ENCODE assay signal across 10 cellular contexts in genomic region chr3:187902041-187902471, GRCh38.
DNase-seq lines count a peak whose midpoint lies in the region; ATAC-seq and TF ChIP-seq lines count a peak whose summit lies in the region.
"Had no signal": no experiment of that assay in that cellular context is flagged by ENCODE, and none has a peak within 500 bp of the region (broad histone marks: within the 10 kb centered on the region; RNA-seq: fewer than 3 reads in every experiment).

No MANE protein-coding gene starts in this region.

- no peaks in the 10 kb centered on the region for H3K27me3 ChIP-seq in Karpas-422 (ENCODE audit: low read length)

- TF ChIP-seq CTCF in type B pancreatic cell (conservative IDR thresholded peaks at IDR 0.05): no peak

- H3K4me2 ChIP-seq in Karpas-422 (ENCODE audit: low read depth, low read length, poor library complexity, severe bottlenecking): peak overlapping the region; percentile 77

- H3K4me1 ChIP-seq in Karpas-422 (ENCODE audit: low read length): peaks cover 97% of the 10 kb centered on the region

- H3K9ac ChIP-seq in Karpas-422 (ENCODE audit: low read length): peak overlapping the region; percentile 84

- ATAC-seq in GM19452 (IDR thresholded peaks at IDR 0.05; ENCODE audit: unreplicated experiment) (peak; percentile 67), HG02852 (IDR thresholded peaks at IDR 0.05; ENCODE audit: unreplicated experiment) (peak; percentile 80)
- ATAC-seq in natural killer cell treated with Interleukin-12 subunit alpha and Interleukin-12 subunit beta and Interleukin-15 and Interleukin-18, amount 100 ng/mL, for 72 hours: peak; percentile 71 to 85

- H3K9me3 Mint-ChIP-seq in natural killer cell treated with Interleukin-12 subunit alpha and Interleukin-12 subunit beta and Interleukin-15 and Interleukin-18, amount 100 ng/mL, for 72 hours: no peaks in the 10 kb centered on the region
- no peaks in the 10 kb centered on the region for H3K9me3 Mint-ChIP-seq in type B pancreatic cell
- H3K9me3 Mint-ChIP-seq: IgD-negative memory B cell had no signal

- H3K79me2 ChIP-seq in Karpas-422 (ENCODE audit: low read length): no peaks in the 10 kb centered on the region

- no peaks in the 10 kb centered on the region for H3K9me3 ChIP-seq in Karpas-422 (ENCODE audit: low read length)

- peak overlapping the region; percentile 98 for H3K27ac ChIP-seq in Karpas-422 (ENCODE audit: low read length)

- H3K36me3 Mint-ChIP-seq in natural killer cell treated with Interleukin-12 subunit alpha and Interleukin-12 subunit beta and Interleukin-15 and Interleukin-18, amount 100 ng/mL, for 72 hours: no peaks in the 10 kb centered on the region
- no peaks in the 10 kb centered on the region for H3K36me3 Mint-ChIP-seq in type B pancreatic cell
- H3K36me3 Mint-ChIP-seq: IgD-negative memory B cell had no signal

- H3K27ac Mint-ChIP-seq in natural killer cell treated with Interleukin-12 subunit alpha and Interleukin-12 subunit beta and Interleukin-15 and Interleukin-18, amount 100 ng/mL, for 72 hours: peak overlapping the region in 1 of 2 donors; percentile 72
- H3K27ac Mint-ChIP-seq in type B pancreatic cell: no peak overlapping the region
- H3K27ac Mint-ChIP-seq: IgD-negative memory B cell had no signal

- H3K4me1 Mint-ChIP-seq in natural killer cell treated with Interleukin-12 subunit alpha and Interleukin-12 subunit beta and Interleukin-15 and Interleukin-18, amount 100 ng/mL, for 72 hours (ENCODE audit: low read depth in 2 of 2): peaks cover 10 to 16% of the 10 kb centered on the region in 2 donors
- H3K4me1 Mint-ChIP-seq in type B pancreatic cell (ENCODE audit: unreplicated experiment): no peaks in the 10 kb centered on the region

- peak; percentile 100 for DNase-seq in Karpas-422
- DNase-seq in natural killer cell treated with Interleukin-12 subunit alpha and Interleukin-12 subunit beta and Interleukin-15 and Interleukin-18, amount 100 ng/mL, for 72 hours (ENCODE audit: low spot score): peak; percentile 65
- DNase-seq in type B pancreatic cell (ENCODE audit: extremely low spot score, unreplicated experiment): no peak
- no peak for DNase-seq in C1 segment of cervical spinal cord (lab: John Stamatoyannopoulos, UW)
- DNase-seq in NCI-H187 (lab: John Stamatoyannopoulos, UW): no peak
- DNase-seq: HCEC 1CT, nucleus accumbens had no signal

- H3K36me3 ChIP-seq in Karpas-422 (ENCODE audit: insufficient read depth, low read length): no peaks in the 10 kb centered on the region; the same call in 1 of the 2 replicates

- H3K27me3 Mint-ChIP-seq in natural killer cell treated with Interleukin-12 subunit alpha and Interleukin-12 subunit beta and Interleukin-15 and Interleukin-18, amount 100 ng/mL, for 72 hours: peaks cover 0 to 2% of the 10 kb centered on the region in 2 donors
- H3K27me3 Mint-ChIP-seq in type B pancreatic cell: no peaks in the 10 kb centered on the region

- no peak overlapping the region for H2AFZ ChIP-seq in Karpas-422 (ENCODE audit: low read length)

- peak overlapping the region; percentile 60 for H3K4me3 Mint-ChIP-seq in natural killer cell treated with Interleukin-12 subunit alpha and Interleukin-12 subunit beta and Interleukin-15 and Interleukin-18, amount 100 ng/mL, for 72 hours
- H3K4me3 Mint-ChIP-seq in type B pancreatic cell: no peak overlapping the region

- H4K20me1 ChIP-seq in Karpas-422 (ENCODE audit: insufficient read depth, low read depth, low read length): no peaks in the 10 kb centered on the region

- H3K9me2 ChIP-seq in Karpas-422 (replicated peaks; ENCODE audit: insufficient read depth, low read length): no peaks in the 10 kb centered on the region

- H3K4me3 ChIP-seq in Karpas-422 (ENCODE audit: low read length): peak overlapping the region; percentile 59

Comparison
In these comparisons a context has a peak if more than half of its experiments do, and no peak if none do; other contexts are left out.
1. DNase-seq: peak in Karpas-422 (single experiment) and natural killer cell treated with Interleukin-12 subunit alpha and Interleukin-12 subunit beta and Interleukin-15 and Interleukin-18, amount 100 ng/mL, for 72 hours (single experiment); none in type B pancreatic cell (single experiment), C1 segment of cervical spinal cord (0 of 14) and NCI-H187 (0 of 2).
2. Peak in every context shown above with its lines, with median percentiles within 50 percentile points of each other: ATAC-seq.